ENCODE assay signal across 1 cellular context in the genomic region with DNA sequence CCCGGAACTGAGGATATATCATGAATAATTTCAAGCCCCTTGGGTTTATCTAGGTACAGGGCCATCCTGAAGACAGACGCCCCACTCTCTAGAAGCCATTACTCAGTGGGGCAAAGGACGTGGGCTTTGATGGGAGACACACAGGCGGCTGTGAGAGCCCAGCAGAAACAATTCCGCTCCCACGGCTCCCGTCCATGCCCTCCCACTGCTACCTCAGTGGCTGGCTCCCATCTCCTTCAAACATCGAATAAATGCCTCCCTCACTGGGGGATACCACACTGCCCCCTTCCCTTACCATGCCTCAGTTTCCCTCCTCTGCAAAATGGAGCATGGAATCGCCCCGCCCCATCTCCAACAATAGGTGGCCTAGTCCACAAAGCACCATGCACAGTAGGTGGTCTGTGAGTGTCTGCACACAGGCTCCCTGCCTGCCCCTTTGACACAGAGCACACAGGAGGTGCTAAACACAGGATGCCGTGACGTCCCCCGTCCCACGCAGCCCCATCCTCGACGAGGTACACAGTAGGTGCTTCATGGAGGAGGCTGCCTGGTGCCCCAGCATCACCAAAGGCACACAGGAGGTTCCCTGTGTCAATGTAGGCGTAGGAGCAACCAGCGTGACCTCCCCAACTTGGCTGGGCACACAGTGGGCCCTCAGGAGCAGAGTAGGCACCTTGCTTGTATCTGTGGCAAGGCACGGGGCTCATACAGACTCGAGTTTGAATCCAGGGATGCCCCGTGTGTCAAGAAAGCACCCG.
TF ChIP-seq lines count a peak whose summit lies in the region.

No MANE protein-coding gene starts in this region.

TF ChIP-seq in HEK293, 187 proteins besides CTCF, POLR2A, EP300 and RAD21 (continued from another document and continues in another):
- TF ChIP-seq, protein P1, sequence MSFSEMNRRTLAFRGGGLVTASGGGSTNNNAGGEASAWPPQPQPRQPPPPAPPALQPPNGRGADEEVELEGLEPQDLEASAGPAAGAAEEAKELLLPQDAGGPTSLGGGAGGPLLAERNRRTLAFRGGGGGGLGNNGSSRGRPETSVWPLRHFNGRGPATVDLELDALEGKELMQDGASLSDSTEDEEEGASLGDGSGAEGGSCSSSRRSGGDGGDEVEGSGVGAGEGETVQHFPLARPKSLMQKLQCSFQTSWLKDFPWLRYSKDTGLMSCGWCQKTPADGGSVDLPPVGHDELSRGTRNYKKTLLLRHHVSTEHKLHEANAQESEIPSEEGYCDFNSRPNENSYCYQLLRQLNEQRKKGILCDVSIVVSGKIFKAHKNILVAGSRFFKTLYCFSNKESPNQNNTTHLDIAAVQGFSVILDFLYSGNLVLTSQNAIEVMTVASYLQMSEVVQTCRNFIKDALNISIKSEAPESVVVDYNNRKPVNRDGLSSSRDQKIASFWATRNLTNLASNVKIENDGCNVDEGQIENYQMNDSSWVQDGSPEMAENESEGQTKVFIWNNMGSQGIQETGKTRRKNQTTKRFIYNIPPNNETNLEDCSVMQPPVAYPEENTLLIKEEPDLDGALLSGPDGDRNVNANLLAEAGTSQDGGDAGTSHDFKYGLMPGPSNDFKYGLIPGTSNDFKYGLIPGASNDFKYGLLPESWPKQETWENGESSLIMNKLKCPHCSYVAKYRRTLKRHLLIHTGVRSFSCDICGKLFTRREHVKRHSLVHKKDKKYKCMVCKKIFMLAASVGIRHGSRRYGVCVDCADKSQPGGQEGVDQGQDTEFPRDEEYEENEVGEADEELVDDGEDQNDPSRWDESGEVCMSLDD (tag by site-specific recombination; IDR thresholded peaks at IDR 0.05), result no peak
- TF ChIP-seq, protein P2, sequence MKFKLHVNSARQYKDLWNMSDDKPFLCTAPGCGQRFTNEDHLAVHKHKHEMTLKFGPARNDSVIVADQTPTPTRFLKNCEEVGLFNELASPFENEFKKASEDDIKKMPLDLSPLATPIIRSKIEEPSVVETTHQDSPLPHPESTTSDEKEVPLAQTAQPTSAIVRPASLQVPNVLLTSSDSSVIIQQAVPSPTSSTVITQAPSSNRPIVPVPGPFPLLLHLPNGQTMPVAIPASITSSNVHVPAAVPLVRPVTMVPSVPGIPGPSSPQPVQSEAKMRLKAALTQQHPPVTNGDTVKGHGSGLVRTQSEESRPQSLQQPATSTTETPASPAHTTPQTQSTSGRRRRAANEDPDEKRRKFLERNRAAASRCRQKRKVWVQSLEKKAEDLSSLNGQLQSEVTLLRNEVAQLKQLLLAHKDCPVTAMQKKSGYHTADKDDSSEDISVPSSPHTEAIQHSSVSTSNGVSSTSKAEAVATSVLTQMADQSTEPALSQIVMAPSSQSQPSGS (tag by site-specific recombination; IDR thresholded peaks at IDR 0.05; ENCODE audit: low read depth), result no peak
- TF ChIP-seq BCL6B (tag by site-specific recombination; IDR thresholded peaks at IDR 0.05), result no peak
- TF ChIP-seq ZNF654 (tag by site-specific recombination; IDR thresholded peaks at IDR 0.05; ENCODE audit: low read depth), result no peak
- TF ChIP-seq SP3 (tag by site-specific recombination; IDR thresholded peaks at IDR 0.05), result no peak
- no peak for TF ChIP-seq ZNF747 (tag by site-specific recombination; IDR thresholded peaks at IDR 0.05)
- TF ChIP-seq ZSCAN5A (tag by site-specific recombination; IDR thresholded peaks at IDR 0.05), result no peak
- no peak for TF ChIP-seq ZNF398 (tag by site-specific recombination; IDR thresholded peaks at IDR 0.05)
- no peak for TF ChIP-seq ZSCAN4 (tag by site-specific recombination; IDR thresholded peaks at IDR 0.05)
- no peak for TF ChIP-seq ZNF202 (tag by site-specific recombination; IDR thresholded peaks at IDR 0.05; ENCODE audit: borderline replicate concordance)
- no peak for TF ChIP-seq ZNF501 (tag by site-specific recombination; IDR thresholded peaks at IDR 0.05)
- TF ChIP-seq PRDM2 (tag by site-specific recombination; IDR thresholded peaks at IDR 0.05; ENCODE audit: borderline replicate concordance), result no peak
- TF ChIP-seq ZNF366 (tag by site-specific recombination; conservative IDR thresholded peaks at IDR 0.05), result no peak
- peak; percentile 34; the same call in 1 of the 2 replicates for TF ChIP-seq ZIC2 (tag by site-specific recombination; IDR thresholded peaks at IDR 0.05)
- TF ChIP-seq, protein P3, sequence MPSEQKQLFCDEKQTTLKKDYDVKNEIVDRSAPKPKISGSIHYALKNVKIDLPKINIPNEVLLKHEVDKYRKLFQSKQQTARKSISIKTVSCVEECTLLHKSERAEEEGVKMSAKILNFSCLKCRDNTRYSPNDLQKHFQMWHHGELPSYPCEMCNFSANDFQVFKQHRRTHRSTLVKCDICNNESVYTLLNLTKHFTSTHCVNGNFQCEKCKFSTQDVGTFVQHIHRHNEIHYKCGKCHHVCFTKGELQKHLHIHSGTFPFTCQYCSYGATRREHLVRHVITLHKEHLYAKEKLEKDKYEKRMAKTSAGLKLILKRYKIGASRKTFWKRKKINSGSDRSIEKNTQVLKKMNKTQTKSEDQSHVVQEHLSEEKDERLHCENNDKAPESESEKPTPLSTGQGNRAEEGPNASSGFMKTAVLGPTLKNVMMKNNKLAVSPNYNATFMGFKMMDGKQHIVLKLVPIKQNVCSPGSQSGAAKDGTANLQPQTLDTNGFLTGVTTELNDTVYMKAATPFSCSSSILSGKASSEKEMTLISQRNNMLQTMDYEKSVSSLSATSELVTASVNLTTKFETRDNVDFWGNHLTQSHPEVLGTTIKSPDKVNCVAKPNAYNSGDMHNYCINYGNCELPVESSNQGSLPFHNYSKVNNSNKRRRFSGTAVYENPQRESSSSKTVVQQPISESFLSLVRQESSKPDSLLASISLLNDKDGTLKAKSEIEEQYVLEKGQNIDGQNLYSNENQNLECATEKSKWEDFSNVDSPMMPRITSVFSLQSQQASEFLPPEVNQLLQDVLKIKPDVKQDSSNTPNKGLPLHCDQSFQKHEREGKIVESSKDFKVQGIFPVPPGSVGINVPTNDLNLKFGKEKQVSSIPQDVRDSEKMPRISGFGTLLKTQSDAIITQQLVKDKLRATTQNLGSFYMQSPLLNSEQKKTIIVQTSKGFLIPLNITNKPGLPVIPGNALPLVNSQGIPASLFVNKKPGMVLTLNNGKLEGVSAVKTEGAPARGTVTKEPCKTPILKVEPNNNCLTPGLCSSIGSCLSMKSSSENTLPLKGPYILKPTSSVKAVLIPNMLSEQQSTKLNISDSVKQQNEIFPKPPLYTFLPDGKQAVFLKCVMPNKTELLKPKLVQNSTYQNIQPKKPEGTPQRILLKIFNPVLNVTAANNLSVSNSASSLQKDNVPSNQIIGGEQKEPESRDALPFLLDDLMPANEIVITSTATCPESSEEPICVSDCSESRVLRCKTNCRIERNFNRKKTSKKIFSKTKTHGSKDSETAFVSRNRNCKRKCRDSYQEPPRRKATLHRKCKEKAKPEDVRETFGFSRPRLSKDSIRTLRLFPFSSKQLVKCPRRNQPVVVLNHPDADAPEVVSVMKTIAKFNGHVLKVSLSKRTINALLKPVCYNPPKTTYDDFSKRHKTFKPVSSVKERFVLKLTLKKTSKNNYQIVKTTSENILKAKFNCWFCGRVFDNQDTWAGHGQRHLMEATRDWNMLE (tag by site-specific recombination; conservative IDR thresholded peaks at IDR 0.05; ENCODE audit: low read depth), result no peak
- TF ChIP-seq, protein P4, sequence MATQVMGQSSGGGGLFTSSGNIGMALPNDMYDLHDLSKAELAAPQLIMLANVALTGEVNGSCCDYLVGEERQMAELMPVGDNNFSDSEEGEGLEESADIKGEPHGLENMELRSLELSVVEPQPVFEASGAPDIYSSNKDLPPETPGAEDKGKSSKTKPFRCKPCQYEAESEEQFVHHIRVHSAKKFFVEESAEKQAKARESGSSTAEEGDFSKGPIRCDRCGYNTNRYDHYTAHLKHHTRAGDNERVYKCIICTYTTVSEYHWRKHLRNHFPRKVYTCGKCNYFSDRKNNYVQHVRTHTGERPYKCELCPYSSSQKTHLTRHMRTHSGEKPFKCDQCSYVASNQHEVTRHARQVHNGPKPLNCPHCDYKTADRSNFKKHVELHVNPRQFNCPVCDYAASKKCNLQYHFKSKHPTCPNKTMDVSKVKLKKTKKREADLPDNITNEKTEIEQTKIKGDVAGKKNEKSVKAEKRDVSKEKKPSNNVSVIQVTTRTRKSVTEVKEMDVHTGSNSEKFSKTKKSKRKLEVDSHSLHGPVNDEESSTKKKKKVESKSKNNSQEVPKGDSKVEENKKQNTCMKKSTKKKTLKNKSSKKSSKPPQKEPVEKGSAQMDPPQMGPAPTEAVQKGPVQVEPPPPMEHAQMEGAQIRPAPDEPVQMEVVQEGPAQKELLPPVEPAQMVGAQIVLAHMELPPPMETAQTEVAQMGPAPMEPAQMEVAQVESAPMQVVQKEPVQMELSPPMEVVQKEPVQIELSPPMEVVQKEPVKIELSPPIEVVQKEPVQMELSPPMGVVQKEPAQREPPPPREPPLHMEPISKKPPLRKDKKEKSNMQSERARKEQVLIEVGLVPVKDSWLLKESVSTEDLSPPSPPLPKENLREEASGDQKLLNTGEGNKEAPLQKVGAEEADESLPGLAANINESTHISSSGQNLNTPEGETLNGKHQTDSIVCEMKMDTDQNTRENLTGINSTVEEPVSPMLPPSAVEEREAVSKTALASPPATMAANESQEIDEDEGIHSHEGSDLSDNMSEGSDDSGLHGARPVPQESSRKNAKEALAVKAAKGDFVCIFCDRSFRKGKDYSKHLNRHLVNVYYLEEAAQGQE (tag by site-specific recombination; IDR thresholded peaks at IDR 0.05), result no peak
